8 cellular contexts compared by ENCODE assay signal in genomic region chr11:62677709-62678108, GRCh38. TPM values are rescaled to one million over a fixed set of nuclear protein-coding genes. Genes with fewer than 3 reads are reported as not detected.
A peak's percentile ranks its signal among the peaks of the same experiment; 100 is the strongest.
DNase-seq lines count a peak whose midpoint lies in the region; ATAC-seq and TF ChIP-seq lines count a peak whose summit lies in the region.

No MANE protein-coding gene starts in this region.

- H3K9me3 ChIP-seq in SJCRH30 (replicated peaks), result no peaks in the 10 kb centered on the region
- H3K9me3 ChIP-seq in esophagus (ENCODE audit: control insufficient read depth in 2 of 2, insufficient read depth in 1 of 2, low read depth in 1 of 2, low read length in 1 of 2), result no peaks in the 10 kb centered on the region

- H3K36me3 Mint-ChIP-seq in GM23338 (ENCODE audit: low read depth), result peaks cover 45% of the 10 kb centered on the region

- peaks cover 29% of the 10 kb centered on the region for H3F3A ChIP-seq in GM23338 (replicated peaks; ENCODE audit: low read depth)

- TF ChIP-seq CTCF in GM23338 (conservative IDR thresholded peaks at IDR 0.05; ENCODE audit: low read depth in 2 of 2), result no peak
- no peak for TF ChIP-seq CTCF in retinal pigment epithelial cell (conservative IDR thresholded peaks at IDR 0.05; ENCODE audit: low read depth, low read length)
- no peak for TF ChIP-seq CTCF in lower leg skin (IDR thresholded peaks at IDR 0.05)

- WGBS in esophagus, 2 donors, result 72 to 76% methylated on average over 15 of the region's 15 CpGs
- WGBS in lower leg skin, 2 donors, result 77% methylated on average over 15 of the region's 15 CpGs

- H3K79me2 ChIP-seq in GM23338 (replicated peaks; ENCODE audit: insufficient read depth), result peaks cover 29% of the 10 kb centered on the region

- 0 out of 2 replicates have a peak overlapping the region, but pooled peaks have one; percentile 69 for H3K27ac ChIP-seq in GM23338 (ENCODE audit: low read depth)
- no peak overlapping the region for H3K27ac ChIP-seq in SJCRH30
- peak overlapping the region in 1 of 2 donors; percentile 81 for H3K27ac ChIP-seq in esophagus (ENCODE audit: low read depth in 2 of 2, low read length in 1 of 2)

- intact Hi-C loops in lower leg skin (cut with DNase I; ENCODE audit: low total_unique reads), result no loop called here

- no peak overlapping the region; the same call in 1 of the 2 replicates for H3K27ac Mint-ChIP-seq in GM23338

- no peaks in the 10 kb centered on the region for H3K9me3 Mint-ChIP-seq in GM23338

- no peaks in the 10 kb centered on the region for H3K9me2 ChIP-seq in GM23338 (ENCODE audit: insufficient read depth)

- H2AFZ ChIP-seq in GM23338, result no peak overlapping the region

- peak overlapping the region; percentile 80 for H3K4me3 Mint-ChIP-seq in GM23338

- DNase-seq in GM23338 (ENCODE audit: low spot score) (no peak), SJCRH30 (no peak), retinal pigment epithelial cell (ENCODE audit: low read depth) (no peak), cerebellar cortex (ENCODE audit: low spot score) (no peak), SHP77 treated with DMSO at 0.1 percent for 48 hours (lab: John Stamatoyannopoulos, UW) (no peak), lower leg skin (ENCODE audit: low spot score in 2 of 2) (no peak), hippocampal formation (lab: John Stamatoyannopoulos, UW) (no peak)

- peaks cover 20% of the 10 kb centered on the region for H3K4me1 Mint-ChIP-seq in GM23338

- no peak for ATAC-seq in GM23338

- H3K4me1 ChIP-seq in GM23338 (ENCODE audit: insufficient read depth) (peaks cover 18% of the 10 kb centered on the region), SJCRH30 (peaks cover 6% of the 10 kb centered on the region), esophagus (ENCODE audit: control insufficient read depth in 2 of 2, insufficient read depth in 2 of 2, low read length in 1 of 2) (peaks cover 0 to 3% of the 10 kb centered on the region in 2 donors)

- H3K27me3 Mint-ChIP-seq in GM23338 (ENCODE audit: insufficient read depth, low read depth, poor library complexity), result peaks cover 9% of the 10 kb centered on the region

- H4K20me1 ChIP-seq in GM23338 (replicated peaks; ENCODE audit: insufficient read depth), result no peaks in the 10 kb centered on the region; the same call in 1 of the 2 replicates

- H3K27me3 ChIP-seq in GM23338 (ENCODE audit: insufficient read depth), result no peaks in the 10 kb centered on the region
- H3K27me3 ChIP-seq in SJCRH30, result no peaks in the 10 kb centered on the region
- no peaks in the 10 kb centered on the region for H3K27me3 ChIP-seq in esophagus (ENCODE audit: control insufficient read depth in 1 of 2, insufficient read depth in 2 of 2, low read length in 2 of 2)

- peak overlapping the region; percentile 99 for H3K4me3 ChIP-seq in GM23338
- peak overlapping the region; percentile 99; the same call in 1 of the 2 replicates for H3K4me3 ChIP-seq in SJCRH30
- peak overlapping the region; percentile 93 to 99 for H3K4me3 ChIP-seq in esophagus (ENCODE audit: low read depth in 1 of 2, low read length in 2 of 2)
- peak overlapping the region; percentile 95 for H3K4me3 ChIP-seq in retinal pigment epithelial cell (ENCODE audit: low read length)
- H3K4me3 ChIP-seq in lower leg skin (ENCODE audit: low read depth, poor library complexity, severe bottlenecking), result no peak overlapping the region

- peak overlapping the region; percentile 98 for H3K4me2 ChIP-seq in GM23338

- H3K36me3 ChIP-seq in GM23338 (ENCODE audit: insufficient read depth) (no peaks in the 10 kb centered on the region), SJCRH30 (peaks cover 22% of the 10 kb centered on the region), esophagus (ENCODE audit: control insufficient read depth in 2 of 2, insufficient read depth in 2 of 2, low read length in 1 of 2) (peaks cover 3 to 14% of the 10 kb centered on the region in 2 donors)

- no peak for TF ChIP-seq POLR2A in lower leg skin (IDR thresholded peaks at IDR 0.05)

TF ChIP-seq in GM23338, 12 proteins besides CTCF, POLR2A, EP300 and RAD21:
- no peak for TF ChIP-seq ZNF462 (CRISPR knock-in tag; IDR thresholded peaks at IDR 0.05)
TF ChIP-seq in GM23338: peak in this region for 0.

RNA-seq across cellular contexts. Expression of gene UBXN1, which starts 1.2 kb away (rescaled TPM):
- total RNA-seq in GM23338 (2014; rRNA removed; shearing (Covaris generic)), result 62.0 and 132 TPM in 2 replicates
- polyA plus RNA-seq in GM23338 (2016; fragmentation: Nextera tagmentation; extraction: Ambion mirVana) (126 and 132 TPM in 2 replicates), esophagus (100 to 1,000 TPM; 109 to 127 TPM)
- 70.4 and 73.1 TPM in 2 replicates for total RNA-seq in SJCRH30 (2014; rRNA removed; shearing (Covaris generic))
- 100 to 1,000 TPM; 194 to 275 (median 235) TPM for total RNA-seq in lower leg skin

RNA-seq across cellular contexts. Expression of gene LBHD1, which starts 5.6 kb away (rescaled TPM):
- total RNA-seq in GM23338 (2014; rRNA removed; shearing (Covaris generic)), result 2.8 TPM in 2 replicates
- polyA plus RNA-seq in GM23338 (2016; fragmentation: Nextera tagmentation; extraction: Ambion mirVana) (1.5 and 2.9 TPM in 2 replicates), esophagus (1 to 10 TPM; 2.7 to 5.2 TPM)
- 3.2 and 6.3 TPM in 2 replicates for total RNA-seq in SJCRH30 (2014; rRNA removed; shearing (Covaris generic))
- 1 to 10 TPM; 2.5 to 4.6 (median 3.1) TPM for total RNA-seq in lower leg skin

RNA-seq across cellular contexts. Expression of gene UQCC3, which starts 6.2 kb away (rescaled TPM):
- total RNA-seq in GM23338 (2014; rRNA removed; shearing (Covaris generic)), result 13.0 and 15.9 TPM in 2 replicates
- 53.9 and 54.7 TPM in 2 replicates for polyA plus RNA-seq in GM23338 (2016; fragmentation: Nextera tagmentation; extraction: Ambion mirVana)
- total RNA-seq in SJCRH30 (2014; rRNA removed; shearing (Covaris generic)), result 11.5 and 15.7 TPM in 2 replicates
- polyA plus RNA-seq in esophagus, result 10 to 100 TPM; 16.5 to 23.2 TPM
- 10 to 100 TPM in 2 of 4 donors, 1 to 10 TPM in 2; 7.5 to 12.0 (median 10.3) TPM for total RNA-seq in lower leg skin

RNA-seq across cellular contexts. Expression of gene LRRN4CL, which starts 11.6 kb away (rescaled TPM):
- 0.12 and 0.21 TPM in 2 replicates for total RNA-seq in GM23338 (2014; rRNA removed; shearing (Covaris generic))
- 0.08 and 0.10 TPM in 2 replicates for polyA plus RNA-seq in GM23338 (2016; fragmentation: Nextera tagmentation; extraction: Ambion mirVana)
- total RNA-seq in SJCRH30 (2014; rRNA removed; shearing (Covaris generic)), result 0.55 and 0.73 TPM in 2 replicates
- 1 to 10 TPM; 1.4 to 2.4 TPM for polyA plus RNA-seq in esophagus
- 10 to 100 TPM in 2 of 4 donors, 1 to 10 TPM in 2; 7.3 to 11.6 (median 9.9) TPM for total RNA-seq in lower leg skin

RNA-seq across cellular contexts. Expression of gene CSKMT, which starts 12.6 kb away (rescaled TPM):
- 8.0 and 26.4 TPM in 2 replicates for total RNA-seq in GM23338 (2014; rRNA removed; shearing (Covaris generic))
- polyA plus RNA-seq in GM23338 (2016; fragmentation: Nextera tagmentation; extraction: Ambion mirVana) (25.6 and 30.0 TPM in 2 replicates), esophagus (10 to 100 TPM; 15.4 to 32.2 TPM)
- total RNA-seq in SJCRH30 (2014; rRNA removed; shearing (Covaris generic)), result 8.5 and 10.4 TPM in 2 replicates
- total RNA-seq in lower leg skin, result 10 to 100 TPM in 1 of 4 donors, 1 to 10 TPM in 3; 2.9 to 14.8 (median 7.7) TPM
